In the genomic region with DNA sequence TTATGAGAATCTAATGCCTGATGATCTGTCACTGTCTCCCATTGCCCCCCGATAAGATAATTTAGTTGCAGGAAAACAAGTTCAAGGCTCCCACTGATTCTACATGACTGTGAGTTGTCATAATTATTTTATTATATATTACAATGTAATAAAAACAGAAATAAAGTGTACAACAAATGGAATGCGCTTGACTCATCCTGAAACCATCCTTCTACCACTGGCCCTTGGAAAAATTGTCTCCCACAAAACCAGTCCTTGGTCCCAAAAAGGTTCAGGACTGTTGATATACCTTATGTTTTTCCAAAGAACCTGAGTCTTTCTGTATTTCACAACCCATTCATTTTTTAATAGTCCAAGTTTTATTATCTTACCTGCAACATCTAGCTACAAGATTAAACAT, we compare ENCODE assay signal across 5 cellular contexts.
"Had no signal": no experiment of that assay in that cellular context is flagged by ENCODE, and none has a peak within 500 bp of the region (broad histone marks: within the 10 kb centered on the region; RNA-seq: fewer than 3 reads in every experiment).

No MANE protein-coding gene starts in this region.

- DNase-seq: H9, HCEC 1CT had no signal

- ATAC-seq: GM23338, HepG2 had no signal

- H3K4me2 ChIP-seq: GM23338 had no signal

- H3K27ac ChIP-seq: HL-60 had no signal

- H2AFZ ChIP-seq: GM23338 had no signal

- H3K4me3 ChIP-seq: GM23338 had no signal
